ENCODE assay signal across 18 cellular contexts in genomic region chr13:58476176-58476575, GRCh38.
DNase-seq lines count a peak whose midpoint lies in the region; ATAC-seq and TF ChIP-seq lines count a peak whose summit lies in the region.
"Had no signal": no experiment of that assay in that cellular context is flagged by ENCODE, and none has a peak within 500 bp of the region (broad histone marks: within the 10 kb centered on the region; RNA-seq: fewer than 3 reads in every experiment).

No MANE protein-coding gene starts in this region.

- H3K27ac Mint-ChIP-seq in endodermal cell (peak overlapping the region; percentile 8), neural crest cell (ENCODE audit: unreplicated experiment) (peak overlapping the region; percentile 85)

- H3K4me1 ChIP-seq in endodermal cell (ENCODE audit: control insufficient read depth, insufficient read depth, low read length) (no peaks in the 10 kb centered on the region), upper lobe of left lung (no peaks in the 10 kb centered on the region)

- H3K36me3 ChIP-seq in endodermal cell (ENCODE audit: control insufficient read depth, insufficient read depth, low read length) (no peaks in the 10 kb centered on the region), upper lobe of left lung (no peaks in the 10 kb centered on the region)

- H3K4me3 Mint-ChIP-seq in endodermal cell (no peak overlapping the region), neural crest cell (no peak overlapping the region)

- H3K36me3 Mint-ChIP-seq in endodermal cell (ENCODE audit: low read depth) (no peaks in the 10 kb centered on the region), neural crest cell (ENCODE audit: low read depth) (no peaks in the 10 kb centered on the region)

- ATAC-seq in upper lobe of left lung (ENCODE audit: low FRiP score in 2 of 2) = no peak
- ATAC-seq: Panc1, Right ventricle myocardium inferior had no signal

- H3K9me3 ChIP-seq in endodermal cell (ENCODE audit: control insufficient read depth, low read length) = no peaks in the 10 kb centered on the region
- H3K9me3 ChIP-seq in upper lobe of left lung = no peaks in the 10 kb centered on the region
- H3K9me3 ChIP-seq: SK-N-SH had no signal

- TF ChIP-seq EP300 in upper lobe of left lung (IDR thresholded peaks at IDR 0.05) = no peak

- H3K27me3 Mint-ChIP-seq in endodermal cell (ENCODE audit: insufficient read depth) (no peaks in the 10 kb centered on the region), neural crest cell (ENCODE audit: low read depth) (no peaks in the 10 kb centered on the region)

- 28 to 42% methylated on average over 2 to 3 of the region's 3 CpGs for WGBS in endodermal cell (ENCODE audit: insufficient coverage in 1 of 2, insufficient read length in 1 of 2), 2 experiments
- 48 to 63% methylated on average over 3 of the region's 3 CpGs for WGBS in upper lobe of left lung, 2 donors

- TF ChIP-seq POLR2A in upper lobe of left lung (IDR thresholded peaks at IDR 0.05) = no peak

- peaks cover 7% of the 10 kb centered on the region for H3K4me1 Mint-ChIP-seq in endodermal cell
- peaks cover 9% of the 10 kb centered on the region for H3K4me1 Mint-ChIP-seq in neural crest cell

- no peaks in the 10 kb centered on the region for H3K9me3 Mint-ChIP-seq in endodermal cell
- no peaks in the 10 kb centered on the region for H3K9me3 Mint-ChIP-seq in neural crest cell

- TF ChIP-seq CTCF in endodermal cell (conservative IDR thresholded peaks at IDR 0.05) (no peak), neural crest cell (conservative IDR thresholded peaks at IDR 0.05) (no peak), upper lobe of left lung (IDR thresholded peaks at IDR 0.05) (no peak)

- H3K27ac ChIP-seq in endodermal cell (ENCODE audit: low read depth, low read length) = peak overlapping the region; percentile 15
- H3K27ac ChIP-seq in upper lobe of left lung = no peak overlapping the region

- no peak overlapping the region for H3K9ac ChIP-seq in endodermal cell (ENCODE audit: extremely low read depth, low read length, poor library complexity, severe bottlenecking)
- H3K9ac ChIP-seq: SK-N-SH had no signal

- DNase-seq in NCI-H1105 (lab: John Stamatoyannopoulos, UW) = peak; percentile 21
- DNase-seq in NCI-H1105 treated with DMSO at 0.1 percent for 48 hours (lab: John Stamatoyannopoulos, UW) = no peak
- DNase-seq in NCI-H128 (lab: John Stamatoyannopoulos, UW; ENCODE audit: unreplicated experiment) = peak; percentile 18
- DNase-seq in endodermal cell = peak; percentile 73
- no peak for DNase-seq in neural crest cell (ENCODE audit: low read depth, low spot score)
- no peak for DNase-seq in epidermal melanocyte (ENCODE audit: insufficient read length, low spot score)
- DNase-seq in upper lobe of left lung = no peak
- no peak for DNase-seq in activated CD4-positive, alpha-beta T cell treated with anti-CD3 and anti-CD28 coated beads, Interleukin-2, amount 50 U/mL, for 4 hours
- DNase-seq: C1 segment of cervical spinal cord, DMS 273 treated with DMSO at 0.1 percent for 48 hours, HCEC 1CT, KBM-7, NCI-H2029 treated with DMSO at 0.1 percent for 48 hours, NCI-H226, NCI-H82, SK-N-SH had no signal

- H3K4me3 ChIP-seq in endodermal cell (ENCODE audit: low read length) = no peak overlapping the region
- no peak overlapping the region for H3K4me3 ChIP-seq in upper lobe of left lung

- H3K27me3 ChIP-seq in endodermal cell (ENCODE audit: control insufficient read depth, insufficient read depth, low read length, poor library complexity, severe bottlenecking) (no peaks in the 10 kb centered on the region), upper lobe of left lung (no peaks in the 10 kb centered on the region)

Comparison
In these comparisons a context has a peak if more than half of its experiments do, and no peak if none do; other contexts are left out.
1. DNase-seq: peak in NCI-H1105 (single experiment), NCI-H128 (single experiment) and endodermal cell (single experiment); none in NCI-H1105 treated with DMSO at 0.1 percent for 48 hours (single experiment), neural crest cell (single experiment), epidermal melanocyte (single experiment), upper lobe of left lung (0 of 2) and activated CD4-positive, alpha-beta T cell treated with anti-CD3 and anti-CD28 coated beads, Interleukin-2, amount 50 U/mL, for 4 hours (0 of 2).